ENCODE assay signal across 22 cellular contexts in the genomic region with DNA sequence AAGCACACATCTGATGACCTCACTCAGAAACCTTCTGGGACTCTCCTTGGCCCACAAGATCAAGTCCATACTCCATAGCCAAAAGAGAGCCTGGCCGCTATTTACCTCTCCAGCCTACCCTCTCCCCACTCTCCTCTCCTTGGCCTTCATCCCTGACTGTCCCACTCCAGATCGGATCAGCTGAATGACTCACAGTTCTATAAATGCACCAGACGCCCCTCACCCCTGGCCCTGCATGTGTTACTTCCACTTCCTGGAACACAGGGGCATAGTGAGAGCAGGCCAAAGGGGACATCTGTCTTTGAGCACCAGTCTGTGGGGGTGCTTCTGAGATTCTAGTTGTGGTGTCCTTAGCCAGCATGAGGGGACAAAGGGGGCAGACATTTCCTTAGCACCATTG.
DNase-seq lines count a peak whose midpoint lies in the region; FAIRE-seq and TF ChIP-seq lines count a peak whose summit lies in the region.
"Had no signal": no experiment of that assay in that cellular context is flagged by ENCODE, and none has a peak within 500 bp of the region (broad histone marks: within the 10 kb centered on the region; RNA-seq: fewer than 3 reads in every experiment).

No MANE protein-coding gene starts in this region.

- no peaks in the 10 kb centered on the region for H3K4me1 ChIP-seq in spleen

- H3K27me3 Mint-ChIP-seq in brain (peaks cover 10% of the 10 kb centered on the region), nephron (ENCODE audit: low read depth) (no peaks in the 10 kb centered on the region)
- H3K27me3 Mint-ChIP-seq: B cell had no signal

- peaks cover 0 to 14% (median 0%) of the 10 kb centered on the region in 7 donors for H3K27me3 ChIP-seq in spleen (replicated peaks in 1 of 7)
- H3K27me3 ChIP-seq: SJCRH30 had no signal

- no peaks in the 10 kb centered on the region for H3K9me3 ChIP-seq in spleen
- H3K9me3 ChIP-seq: SJCRH30 had no signal

- H3K27ac Mint-ChIP-seq in brain (peak overlapping the region in 3 of 5 experiments; percentile 63 to 88 (median 71)), nephron (peak overlapping the region; percentile 88 to 98 (median 98))
- H3K27ac Mint-ChIP-seq: B cell; CD8-positive, alpha-beta T cell; HFFc6 had no signal

- intact Hi-C loops in spleen (cut with DNase I; ENCODE audit: low total_unique reads), result no loop called here

- TF ChIP-seq CTCF in brain (conservative IDR thresholded peaks at IDR 0.05) (no peak), nephron (IDR thresholded peaks at IDR 0.05; ENCODE audit: unreplicated experiment in 3 of 3) (no peak), spleen (IDR thresholded peaks at IDR 0.05 in 8 of 11, conservative IDR thresholded peaks at IDR 0.05 in 3 of 11) (no peak)

- DNase-seq in DMS53 (lab: John Stamatoyannopoulos, UW) (peak; percentile 7), DMS53 treated with DMSO at 0.1 percent for 48 hours (lab: John Stamatoyannopoulos, UW; ENCODE audit: unreplicated experiment) (no peak), spleen (peak; percentile 28), NCI-H1105 (lab: John Stamatoyannopoulos, UW) (no peak), GM12891 (ENCODE audit: insufficient read length, low spot score) (no peak)
- DNase-seq in stimulated activated CD4-positive, alpha-beta T cell treated with anti-CD3 and anti-CD28 coated beads, Interleukin-2, amount 100 ng/mL, for 48 hours, result no peak
- DNase-seq: CD8-positive, alpha-beta T cell; DND-41; HFFc6; MM.1S; NCI-H187; NCI-H345; NCI-H526 treated with DMSO at 0.1 percent for 48 hours; SJCRH30 had no signal

- H3K4me3 Mint-ChIP-seq in brain, result no peak overlapping the region
- peak overlapping the region in 1 of 3 experiments; percentile 19 for H3K4me3 Mint-ChIP-seq in nephron
- H3K4me3 Mint-ChIP-seq: B cell; CD8-positive, alpha-beta T cell; HFFc6 had no signal

- H3K4me3 ChIP-seq in spleen, result no peak overlapping the region
- H3K4me3 ChIP-seq: SJCRH30 had no signal

- FAIRE-seq in GM12891 (lab: Jason Lieb, UNC), result no peak
- FAIRE-seq: D721Med, G401.6, GM12892, HepG2 had no signal

- H3K36me3 Mint-ChIP-seq in brain (no peaks in the 10 kb centered on the region), nephron (ENCODE audit: low read depth) (no peaks in the 10 kb centered on the region)
- H3K36me3 Mint-ChIP-seq: CD8-positive, alpha-beta T cell had no signal

- H3K4me1 Mint-ChIP-seq in brain (peaks cover 59% of the 10 kb centered on the region), nephron (peaks cover 53% of the 10 kb centered on the region)
- H3K4me1 Mint-ChIP-seq: B cell had no signal

- H3K9me3 Mint-ChIP-seq in brain, result peaks cover 0 to 3% (median 0%) of the 10 kb centered on the region in 5 experiments
- peaks cover 4% of the 10 kb centered on the region for H3K9me3 Mint-ChIP-seq in nephron
- H3K9me3 Mint-ChIP-seq: CD8-positive, alpha-beta T cell; HFFc6 had no signal

- no peaks in the 10 kb centered on the region for H3K36me3 ChIP-seq in spleen
- H3K36me3 ChIP-seq: SJCRH30 had no signal

- no peak for TF ChIP-seq POLR2A in spleen (IDR thresholded peaks at IDR 0.05)
- TF ChIP-seq POLR2A in GM12891 (IDR thresholded peaks at IDR 0.05; ENCODE audit: low read depth, low read length), result no peak

- H3K27ac ChIP-seq in spleen, result no peak overlapping the region
- H3K27ac ChIP-seq: 22Rv1, SJCRH30 had no signal

- WGBS in spleen, 5 donors, result 53 to 73% (median 64%) methylated on average over 3 of the region's 3 CpGs

TF ChIP-seq in GM12891, 5 proteins besides CTCF, POLR2A, EP300 and RAD21:
- TF ChIP-seq POU2F2 (IDR thresholded peaks at IDR 0.05; ENCODE audit: low read depth, low read length) (no peak), SPI1 (IDR thresholded peaks at IDR 0.05; ENCODE audit: low read depth, low read length) (no peak), PAX5 (IDR thresholded peaks at IDR 0.05; ENCODE audit: insufficient read depth, low read length, severe bottlenecking) (no peak), POLR2AphosphoS5 (IDR thresholded peaks at IDR 0.05; ENCODE audit: low read depth, low read length) (no peak), TAF1 (IDR thresholded peaks at IDR 0.05; ENCODE audit: low read depth, low read length) (no peak)

Comparison
In these comparisons a context has a peak if more than half of its experiments do, and no peak if none do; other contexts are left out.
1. DNase-seq: peak in DMS53 (single experiment) and spleen (single experiment); none in DMS53 treated with DMSO at 0.1 percent for 48 hours (single experiment), stimulated activated CD4-positive, alpha-beta T cell treated with anti-CD3 and anti-CD28 coated beads, Interleukin-2, amount 100 ng/mL, for 48 hours (0 of 2), NCI-H1105 (single experiment) and GM12891 (single experiment).